ENCODE assay signal across 9 cellular contexts in genomic region chr15:89776274-89777072, GRCh38. TPM values are rescaled to one million over a fixed set of nuclear protein-coding genes. Genes with fewer than 3 reads are reported as not detected.
DNase-seq lines count a peak whose midpoint lies in the region; ATAC-seq and TF ChIP-seq lines count a peak whose summit lies in the region.
"Had no signal": no experiment of that assay in that cellular context is flagged by ENCODE, and none has a peak within 500 bp of the region (broad histone marks: within the 10 kb centered on the region; RNA-seq: fewer than 3 reads in every experiment).

Gene MESP2, plus strand, starts transcription at chr15:89776332. Its CDS starts 26 bp downstream, at chr15:89776358.

- POLR2A ChIA-PET in HCT116 (lab: Charles Lee) = no interaction called here

- peak within 1 kb of the TSS; percentile 40; the same call in 1 of the 2 replicates for H3K9ac ChIP-seq in HCT116 (ENCODE audit: low read length)

- ATAC-seq in HCT116 = peak; percentile 91

- H3K4me2 ChIP-seq in HCT116 (ENCODE audit: low read length) = peak within 1 kb of the TSS; percentile 75

- peak; percentile 12; the same call in 1 of the 2 replicates for TF ChIP-seq RAD21 in HCT116 (IDR thresholded peaks at IDR 0.05; ENCODE audit: low read depth)

- H3K79me2 ChIP-seq in HCT116 (ENCODE audit: insufficient read depth, low read length) = no peaks in the 10 kb centered on the region

- no peaks in the 10 kb centered on the region for H4K20me1 ChIP-seq in HCT116 (ENCODE audit: insufficient read depth)

- no peaks in the 10 kb centered on the region for H3K9me3 ChIP-seq in HCT116 (ENCODE audit: control insufficient read depth in 1 of 2, insufficient read depth in 1 of 2, low read depth in 1 of 2, low read length in 2 of 2)
- no peaks in the 10 kb centered on the region for H3K9me3 ChIP-seq in mesodermal cell (ENCODE audit: control insufficient read depth, low read length)

- RAD21 ChIA-PET in HCT116 (lab: Charles Lee; ENCODE audit: low non-redundant PET in 1 of 2, low total read pairs in 2 of 2, uncharacterized antibody in 2 of 2, unreplicated experiment in 2 of 2) = interaction anchor here in 1 of 2 experiments (1.0 kb wide), 1 partner anchor 98 kb away, joined by 3 read pairs; no protein-coding TSS in a partner anchor

- no peak within 1 kb of the TSS for H2AFZ ChIP-seq in HCT116 (ENCODE audit: low read depth, low read length, poor library complexity, severe bottlenecking)

- no peaks in the 10 kb centered on the region for H3K27me3 ChIP-seq in HCT116 (ENCODE audit: insufficient read depth, low read length)

- CTCF ChIA-PET in HCT116 (lab: Charles Lee) = interaction anchor here (2.5 kb wide), 1 partner anchor 15 kb away, joined by 10 read pairs; no protein-coding TSS in a partner anchor

- peaks cover 6 to 43% of the 10 kb centered on the region in 2 experiments for H3K4me1 ChIP-seq in HCT116 (ENCODE audit: control insufficient read depth in 1 of 2, insufficient read depth in 2 of 2, low read length in 2 of 2)
- no peaks in the 10 kb centered on the region for H3K4me1 ChIP-seq in mesodermal cell (ENCODE audit: control insufficient read depth, insufficient read depth, low read length, poor library complexity, severe bottlenecking)

- intact Hi-C loops in HCT116 (cut with micrococcal nuclease) = no loop called here

- DNase-seq in D341Med (ENCODE audit: low spot score) = peak; percentile 87
- DNase-seq in HCT116 (ENCODE audit: low read depth, low spot score) = peak; percentile 50
- peak; percentile 7 for DNase-seq in NCI-H345 treated with DMSO at 0.1 percent for 48 hours (lab: John Stamatoyannopoulos, UW; ENCODE audit: unreplicated experiment)
- peak; percentile 10 to 37 (median 33) for DNase-seq in activated CD8-positive, alpha-beta memory T cell treated with anti-CD3 and anti-CD28 coated beads for 48 hours (ENCODE audit: low read depth in 2 of 3, low spot score in 2 of 3)
- peak; percentile 53 for DNase-seq in epidermal melanocyte (ENCODE audit: insufficient read length, low spot score)
- peak; percentile 12 for DNase-seq in stimulated activated CD8-positive, alpha-beta memory T cell treated with anti-CD3 and anti-CD28 coated beads, Interleukin-12 subunit alpha, Interleukin-12 subunit beta, amount 100 ng/mL, for 4 hours (ENCODE audit: low read depth)
- no peak for DNase-seq in NCI-H446 treated with DMSO at 0.1 percent for 48 hours (lab: John Stamatoyannopoulos, UW)

- H3K27ac ChIP-seq in HCT116 (ENCODE audit: low read depth, low read length) (peak within 1 kb of the TSS; percentile 53; the same call in 1 of the 2 replicates), mesodermal cell (ENCODE audit: low read depth, low read length, severe bottlenecking) (no peak within 1 kb of the TSS)

- TF ChIP-seq POLR2A in HCT116 (IDR thresholded peaks at IDR 0.05; ENCODE audit: borderline replicate concordance, extremely low read depth, insufficient read depth, insufficient read length) = no peak

- peak in 2 of 3 experiments; percentile 39 to 50; a peak in 4 of 6 replicates for TF ChIP-seq CTCF in HCT116 (IDR thresholded peaks at IDR 0.05 in 2 of 3, conservative IDR thresholded peaks at IDR 0.05 in 1 of 3; ENCODE audit: borderline replicate concordance in 1 of 3, insufficient read depth in 1 of 3, low read depth in 2 of 3, low read length in 2 of 3)

- H3K9me2 ChIP-seq in HCT116 (ENCODE audit: insufficient read depth) = no peaks in the 10 kb centered on the region

- WGBS in mesodermal cell (ENCODE audit: insufficient coverage in 2 of 2), 2 experiments = 18 to 19% methylated on average over 70 to 74 of the region's 82 CpGs

- no TSS peak for BruUV-seq in HCT116 (replicated peaks; lab: Mats Ljungman, UMichigan)

- H3K36me3 ChIP-seq in HCT116 (ENCODE audit: control insufficient read depth in 1 of 2, insufficient read depth in 2 of 2, low read length in 2 of 2) (no peaks in the 10 kb centered on the region), mesodermal cell (ENCODE audit: control insufficient read depth, insufficient read depth, low read length) (no peaks in the 10 kb centered on the region)

- H3K4me3 ChIP-seq in HCT116 (replicated peaks in 1 of 2; ENCODE audit: low read depth in 1 of 2, low read length in 2 of 2) (peak within 1 kb of the TSS in 1 of 2 experiments; percentile 32; a peak in 1 of 4 replicates), mesodermal cell (ENCODE audit: extremely low read depth, insufficient read depth, low read length, poor library complexity, severe bottlenecking) (peak within 1 kb of the TSS; percentile 23)

TF ChIP-seq in HCT116, 20 proteins besides CTCF, POLR2A, EP300 and RAD21:
- TF ChIP-seq ZNF274 (IDR thresholded peaks at IDR 0.05; ENCODE audit: low read depth, low read length) = no peak
- peak; percentile 98 for TF ChIP-seq MAX (IDR thresholded peaks at IDR 0.05)
- peak; percentile 89 for TF ChIP-seq CBX3 (IDR thresholded peaks at IDR 0.05; ENCODE audit: low read depth)
- no peak for TF ChIP-seq SP1 (IDR thresholded peaks at IDR 0.05; ENCODE audit: low read depth)
- peak; percentile 48; the same call in 1 of the 2 replicates for TF ChIP-seq POLR2AphosphoS5 (IDR thresholded peaks at IDR 0.05; ENCODE audit: low read depth, low read length)

RNA-seq across cellular contexts. Expression of gene MESP2, which starts in this region (rescaled TPM):
- total RNA-seq in HCT116 (2021; ENCODE audit: unreplicated experiment) = 0.20 TPM
- polyA plus RNA-seq in HCT116 (2012) = 0.09 and 0.51 TPM in 2 replicates
- polyA plus RNA-seq in mesodermal cell (2013, experiment 1 of 2) = 0.55 TPM
- polyA plus RNA-seq in mesodermal cell (2013, experiment 2 of 2) = 0.61 TPM
- total RNA-seq: T-helper 1 cell treated with Interleukin-12 subunit alpha and Interleukin-12 subunit beta and Interleukin-4 antibody, amounts not matched to agents 30 ng/mL and 1 ng/mL, for 36 hours had no signal

Comparison
In these comparisons a context has a peak if more than half of its experiments do, and no peak if none do; other contexts are left out.
1. Peak in DNase-seq, ATAC-seq, H3K27ac ChIP-seq, H3K9ac ChIP-seq and H3K4me2 ChIP-seq in HCT116; RNA of the gene not detected or under 1 TPM.